ENCODE assay signal across 8 cellular contexts in the genomic region with DNA sequence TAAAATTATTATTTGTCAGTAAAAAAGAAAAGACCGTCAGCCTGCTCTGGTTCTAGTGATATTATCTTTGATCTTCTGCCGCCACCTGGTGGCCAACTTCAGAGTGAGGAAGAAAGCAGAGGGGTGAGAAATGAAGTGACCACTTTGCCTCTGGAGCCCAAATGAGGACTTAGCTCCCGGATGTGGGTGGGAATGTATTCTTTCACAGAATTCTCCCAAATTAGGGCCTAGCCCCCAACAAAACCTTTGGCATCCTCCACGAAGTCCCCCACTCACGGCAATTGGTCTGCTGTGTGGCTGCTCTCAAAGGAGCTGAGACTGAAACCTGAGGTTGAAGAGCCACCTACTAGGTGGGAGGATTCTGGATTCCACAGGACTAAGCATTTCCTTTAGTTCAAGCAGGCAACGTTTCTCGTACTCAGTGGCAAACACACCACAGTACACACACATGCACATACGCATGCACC. TPM values are rescaled to one million over a fixed set of nuclear protein-coding genes. Genes with fewer than 3 reads are reported as not detected.
DNase-seq lines count a peak whose midpoint lies in the region; ATAC-seq and TF ChIP-seq lines count a peak whose summit lies in the region.

No MANE protein-coding gene starts in this region.

- H3K36me3 ChIP-seq in left lung, result no peaks in the 10 kb centered on the region

- intact Hi-C loops in left lung (cut with DNase I), result loop anchor here in 1 of 2 donors (10.0 kb wide), 1 partner anchor 884 kb away; the partner anchor contains the start of gene HSD3B7

- no peaks in the 10 kb centered on the region for H3K27me3 ChIP-seq in left lung

- H3K27ac ChIP-seq in left lung, result peak overlapping the region; percentile 59 to 96

- ATAC-seq in HG02885 (IDR thresholded peaks at IDR 0.05; ENCODE audit: poor library complexity, unreplicated experiment) (peak; percentile 47), left lung (peak; percentile 77), HG03469 (IDR thresholded peaks at IDR 0.05; ENCODE audit: unreplicated experiment) (no peak)

- TF ChIP-seq CTCF in left lung (IDR thresholded peaks at IDR 0.05), result peak; percentile 80 to 94

- peak overlapping the region in 1 of 2 donors; percentile 16 for H3K4me3 ChIP-seq in left lung

- no peaks in the 10 kb centered on the region for H3K9me3 ChIP-seq in left lung

- DNase-seq in GF-D8 (lab: John Stamatoyannopoulos, UW) (peak; percentile 18), NCI-H345 (lab: John Stamatoyannopoulos, UW) (peak; percentile 82), cerebellar cortex (ENCODE audit: low spot score) (peak; percentile 83), left lung (peak in 1 of 2 donors; percentile 74)
- peak; percentile 82 for DNase-seq in activated CD4-positive, CD25-positive, alpha-beta regulatory T cell treated with anti-CD3 and anti-CD28 coated beads, Interleukin-2, amount 50 U/mL, for 72 hours
- DNase-seq in stimulated activated CD4-positive, alpha-beta T cell treated with anti-CD3 and anti-CD28 coated beads, Interleukin-2, amount 100 ng/mL, for 4 hours (ENCODE audit: low read depth), result peak; percentile 72

- peaks cover 10 to 52% of the 10 kb centered on the region in 2 donors for H3K4me1 ChIP-seq in left lung

RNA-seq across cellular contexts. Expression of gene ZNF267, which starts 4.9 kb away (rescaled TPM):
- 10 to 100 TPM; 14.1 to 30.8 TPM for total RNA-seq in left lung
